ENCODE assay signal across 8 cellular contexts in the genomic region with DNA sequence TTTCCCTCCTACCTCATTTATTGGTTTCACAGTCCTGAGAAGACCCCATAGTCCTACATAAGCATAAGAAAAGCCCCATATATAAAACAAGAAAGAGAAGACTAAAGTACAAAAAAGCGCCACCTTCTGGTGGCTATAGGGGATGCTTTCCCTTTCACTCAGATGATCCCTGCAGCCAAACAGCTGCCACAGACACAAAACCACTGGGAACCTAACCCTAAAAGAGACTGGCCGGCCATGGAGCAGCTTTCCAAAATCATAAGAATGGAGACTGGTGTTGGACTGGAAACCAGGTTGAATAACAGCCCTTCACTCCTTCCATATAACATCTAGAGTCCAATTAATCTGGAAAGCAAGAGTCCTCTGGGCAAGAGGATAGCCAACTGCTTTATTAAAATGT. TPM values are rescaled to one million over a fixed set of nuclear protein-coding genes. Genes with fewer than 3 reads are reported as not detected.
DNase-seq lines count a peak whose midpoint lies in the region; ATAC-seq and TF ChIP-seq lines count a peak whose summit lies in the region.

No MANE protein-coding gene starts in this region.

- peak; percentile 73 for TF ChIP-seq CTCF in DND-41 (IDR thresholded peaks at IDR 0.05; ENCODE audit: borderline replicate concordance, extremely low read depth, low read length, poor library complexity, severe bottlenecking)
- TF ChIP-seq CTCF in neural cell (IDR thresholded peaks at IDR 0.05; ENCODE audit: poor library complexity, severe bottlenecking): peak; percentile 60

- no peaks in the 10 kb centered on the region for H3K9me3 ChIP-seq in DND-41 (ENCODE audit: insufficient read depth, low read length, severe bottlenecking)
- H3K9me3 ChIP-seq in neural cell (ENCODE audit: low read length): no peaks in the 10 kb centered on the region

- no peak for TF ChIP-seq POLR2A in erythroblast (IDR thresholded peaks at IDR 0.05; ENCODE audit: low read length)

- H3K27me3 ChIP-seq in DND-41 (ENCODE audit: insufficient read depth, low read length, poor library complexity) (no peaks in the 10 kb centered on the region), neural cell (ENCODE audit: insufficient read depth, low read depth, low read length) (no peaks in the 10 kb centered on the region)

- H3K4me2 ChIP-seq in DND-41 (ENCODE audit: insufficient read depth, low read length): no peak overlapping the region
- no peak overlapping the region for H3K4me2 ChIP-seq in neural cell (ENCODE audit: low read length)

- TF ChIP-seq EP300 in neural cell (conservative IDR thresholded peaks at IDR 0.05; ENCODE audit: poor library complexity, severe bottlenecking): no peak

- peak; percentile 48 for DNase-seq in DND-41
- DNase-seq in HuH-7 (ENCODE audit: low spot score): peak; percentile 50
- DNase-seq in activated CD4-positive, alpha-beta T cell treated with anti-CD3 and anti-CD28 coated beads for 4 hours: peak; percentile 12 to 28
- DNase-seq in erythroblast (lab: John Stamatoyannopoulos, UW): peak; percentile 54 to 67
- DNase-seq in NCI-H1048 (lab: John Stamatoyannopoulos, UW): no peak

- no peak overlapping the region for H2AFZ ChIP-seq in DND-41 (ENCODE audit: low read depth, low read length)
- no peak overlapping the region for H2AFZ ChIP-seq in neural cell (ENCODE audit: low read depth, low read length)

- H3K79me2 ChIP-seq in DND-41 (ENCODE audit: insufficient read depth, low read length): peaks cover 66% of the 10 kb centered on the region
- H3K79me2 ChIP-seq in neural cell (replicated peaks; ENCODE audit: insufficient read depth, low read length): peaks cover 39% of the 10 kb centered on the region

- H3F3A ChIP-seq in neural cell (ENCODE audit: insufficient read depth, low read length, poor library complexity, severe bottlenecking): no peaks in the 10 kb centered on the region

- H3K36me3 ChIP-seq in DND-41 (ENCODE audit: insufficient read depth, low read length) (peaks cover 95% of the 10 kb centered on the region), neural cell (ENCODE audit: insufficient read depth, low read length) (peaks cover 4% of the 10 kb centered on the region)

- H3K4me1 ChIP-seq in DND-41 (ENCODE audit: insufficient read depth, low read length): no peaks in the 10 kb centered on the region

- ATAC-seq in DND-41 (ENCODE audit: insufficient read depth, low read depth): peak; percentile 82
- no peak for ATAC-seq in GM18498 (IDR thresholded peaks at IDR 0.05; ENCODE audit: unreplicated experiment)
- no peak for ATAC-seq in HG03469 (IDR thresholded peaks at IDR 0.05; ENCODE audit: unreplicated experiment)

- H3K4me3 ChIP-seq in DND-41 (ENCODE audit: low read depth in 1 of 2, low read length in 2 of 2) (no peak overlapping the region), neural cell (ENCODE audit: low read length) (no peak overlapping the region)

- H3K9ac ChIP-seq in DND-41 (ENCODE audit: low read depth, low read length): no peak overlapping the region
- H3K9ac ChIP-seq in neural cell (ENCODE audit: low read length): no peak overlapping the region

- H4K20me1 ChIP-seq in DND-41 (ENCODE audit: insufficient read depth, low read length): peaks cover 23% of the 10 kb centered on the region
- peaks cover 14% of the 10 kb centered on the region for H4K20me1 ChIP-seq in neural cell (ENCODE audit: insufficient read depth)

- H3K27ac ChIP-seq in DND-41 (ENCODE audit: low read length) (no peak overlapping the region), neural cell (ENCODE audit: low read length) (no peak overlapping the region)

- no peaks in the 10 kb centered on the region for H3K9me2 ChIP-seq in neural cell (ENCODE audit: insufficient read depth, low read length)

- peak; percentile 34 for TF ChIP-seq RAD21 in neural cell (conservative IDR thresholded peaks at IDR 0.05)

TF ChIP-seq in neural cell, 6 proteins besides CTCF, POLR2A, EP300 and RAD21:
- TF ChIP-seq EZH2 (IDR thresholded peaks at IDR 0.05; ENCODE audit: borderline replicate concordance, insufficient read depth, low read length, poor library complexity, severe bottlenecking) (no peak), MXI1 (conservative IDR thresholded peaks at IDR 0.05; ENCODE audit: poor library complexity, severe bottlenecking) (no peak), SMC3 (conservative IDR thresholded peaks at IDR 0.05; ENCODE audit: poor library complexity) (no peak), TAF1 (IDR thresholded peaks at IDR 0.05; ENCODE audit: low read depth) (no peak), POLR2AphosphoS5 (IDR thresholded peaks at IDR 0.05) (no peak)
- TF ChIP-seq, protein P1, sequence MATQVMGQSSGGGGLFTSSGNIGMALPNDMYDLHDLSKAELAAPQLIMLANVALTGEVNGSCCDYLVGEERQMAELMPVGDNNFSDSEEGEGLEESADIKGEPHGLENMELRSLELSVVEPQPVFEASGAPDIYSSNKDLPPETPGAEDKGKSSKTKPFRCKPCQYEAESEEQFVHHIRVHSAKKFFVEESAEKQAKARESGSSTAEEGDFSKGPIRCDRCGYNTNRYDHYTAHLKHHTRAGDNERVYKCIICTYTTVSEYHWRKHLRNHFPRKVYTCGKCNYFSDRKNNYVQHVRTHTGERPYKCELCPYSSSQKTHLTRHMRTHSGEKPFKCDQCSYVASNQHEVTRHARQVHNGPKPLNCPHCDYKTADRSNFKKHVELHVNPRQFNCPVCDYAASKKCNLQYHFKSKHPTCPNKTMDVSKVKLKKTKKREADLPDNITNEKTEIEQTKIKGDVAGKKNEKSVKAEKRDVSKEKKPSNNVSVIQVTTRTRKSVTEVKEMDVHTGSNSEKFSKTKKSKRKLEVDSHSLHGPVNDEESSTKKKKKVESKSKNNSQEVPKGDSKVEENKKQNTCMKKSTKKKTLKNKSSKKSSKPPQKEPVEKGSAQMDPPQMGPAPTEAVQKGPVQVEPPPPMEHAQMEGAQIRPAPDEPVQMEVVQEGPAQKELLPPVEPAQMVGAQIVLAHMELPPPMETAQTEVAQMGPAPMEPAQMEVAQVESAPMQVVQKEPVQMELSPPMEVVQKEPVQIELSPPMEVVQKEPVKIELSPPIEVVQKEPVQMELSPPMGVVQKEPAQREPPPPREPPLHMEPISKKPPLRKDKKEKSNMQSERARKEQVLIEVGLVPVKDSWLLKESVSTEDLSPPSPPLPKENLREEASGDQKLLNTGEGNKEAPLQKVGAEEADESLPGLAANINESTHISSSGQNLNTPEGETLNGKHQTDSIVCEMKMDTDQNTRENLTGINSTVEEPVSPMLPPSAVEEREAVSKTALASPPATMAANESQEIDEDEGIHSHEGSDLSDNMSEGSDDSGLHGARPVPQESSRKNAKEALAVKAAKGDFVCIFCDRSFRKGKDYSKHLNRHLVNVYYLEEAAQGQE (IDR thresholded peaks at IDR 0.05; ENCODE audit: borderline replicate concordance): no peak
TF ChIP-seq in neural cell: peak in this region for 0.

RNA-seq across cellular contexts. Expression of a gene that starts 11.4 kb away (rescaled TPM):
- 237 and 249 TPM in 2 replicates for polyA plus RNA-seq in neural cell
- polyA minus RNA-seq in neural cell: 256 and 268 TPM in 2 replicates

RNA-seq across cellular contexts. Expression of a gene that starts 43.5 kb away (rescaled TPM):
- polyA plus RNA-seq in neural cell: 26.1 and 27.2 TPM in 2 replicates
- polyA minus RNA-seq in neural cell: 65.1 and 76.7 TPM in 2 replicates
